1 cellular context compared by ENCODE assay signal in the genomic region with DNA sequence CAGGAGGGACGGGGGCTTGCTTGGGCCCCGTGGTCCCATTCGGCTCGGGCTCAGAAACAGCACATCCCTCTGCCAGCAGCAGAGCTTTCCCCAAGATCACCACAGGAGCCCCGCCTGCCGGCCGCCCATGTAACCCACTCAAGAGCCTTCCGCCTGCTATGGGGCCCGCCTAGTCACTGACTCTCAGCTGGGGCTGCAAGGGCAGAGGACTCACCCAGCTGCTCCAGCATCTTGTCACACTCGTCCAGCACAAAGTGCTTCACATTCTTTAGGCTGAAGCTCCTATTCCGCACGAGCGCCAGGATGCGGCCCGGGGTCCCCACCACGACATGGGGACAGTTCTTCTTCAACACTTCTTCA.
TF ChIP-seq lines count a peak whose summit lies in the region.

No MANE protein-coding gene starts in this region.

TF ChIP-seq in GM23338, 12 proteins besides CTCF, POLR2A, EP300 and RAD21 (continued from another document):
- TF ChIP-seq, protein P1, sequence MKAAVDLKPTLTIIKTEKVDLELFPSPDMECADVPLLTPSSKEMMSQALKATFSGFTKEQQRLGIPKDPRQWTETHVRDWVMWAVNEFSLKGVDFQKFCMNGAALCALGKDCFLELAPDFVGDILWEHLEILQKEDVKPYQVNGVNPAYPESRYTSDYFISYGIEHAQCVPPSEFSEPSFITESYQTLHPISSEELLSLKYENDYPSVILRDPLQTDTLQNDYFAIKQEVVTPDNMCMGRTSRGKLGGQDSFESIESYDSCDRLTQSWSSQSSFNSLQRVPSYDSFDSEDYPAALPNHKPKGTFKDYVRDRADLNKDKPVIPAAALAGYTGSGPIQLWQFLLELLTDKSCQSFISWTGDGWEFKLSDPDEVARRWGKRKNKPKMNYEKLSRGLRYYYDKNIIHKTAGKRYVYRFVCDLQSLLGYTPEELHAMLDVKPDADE (IDR thresholded peaks at IDR 0.05), result no peak
- TF ChIP-seq EZH2 (IDR thresholded peaks at IDR 0.05; ENCODE audit: low read depth, unreplicated experiment), result no peak
- TF ChIP-seq, protein P2, sequence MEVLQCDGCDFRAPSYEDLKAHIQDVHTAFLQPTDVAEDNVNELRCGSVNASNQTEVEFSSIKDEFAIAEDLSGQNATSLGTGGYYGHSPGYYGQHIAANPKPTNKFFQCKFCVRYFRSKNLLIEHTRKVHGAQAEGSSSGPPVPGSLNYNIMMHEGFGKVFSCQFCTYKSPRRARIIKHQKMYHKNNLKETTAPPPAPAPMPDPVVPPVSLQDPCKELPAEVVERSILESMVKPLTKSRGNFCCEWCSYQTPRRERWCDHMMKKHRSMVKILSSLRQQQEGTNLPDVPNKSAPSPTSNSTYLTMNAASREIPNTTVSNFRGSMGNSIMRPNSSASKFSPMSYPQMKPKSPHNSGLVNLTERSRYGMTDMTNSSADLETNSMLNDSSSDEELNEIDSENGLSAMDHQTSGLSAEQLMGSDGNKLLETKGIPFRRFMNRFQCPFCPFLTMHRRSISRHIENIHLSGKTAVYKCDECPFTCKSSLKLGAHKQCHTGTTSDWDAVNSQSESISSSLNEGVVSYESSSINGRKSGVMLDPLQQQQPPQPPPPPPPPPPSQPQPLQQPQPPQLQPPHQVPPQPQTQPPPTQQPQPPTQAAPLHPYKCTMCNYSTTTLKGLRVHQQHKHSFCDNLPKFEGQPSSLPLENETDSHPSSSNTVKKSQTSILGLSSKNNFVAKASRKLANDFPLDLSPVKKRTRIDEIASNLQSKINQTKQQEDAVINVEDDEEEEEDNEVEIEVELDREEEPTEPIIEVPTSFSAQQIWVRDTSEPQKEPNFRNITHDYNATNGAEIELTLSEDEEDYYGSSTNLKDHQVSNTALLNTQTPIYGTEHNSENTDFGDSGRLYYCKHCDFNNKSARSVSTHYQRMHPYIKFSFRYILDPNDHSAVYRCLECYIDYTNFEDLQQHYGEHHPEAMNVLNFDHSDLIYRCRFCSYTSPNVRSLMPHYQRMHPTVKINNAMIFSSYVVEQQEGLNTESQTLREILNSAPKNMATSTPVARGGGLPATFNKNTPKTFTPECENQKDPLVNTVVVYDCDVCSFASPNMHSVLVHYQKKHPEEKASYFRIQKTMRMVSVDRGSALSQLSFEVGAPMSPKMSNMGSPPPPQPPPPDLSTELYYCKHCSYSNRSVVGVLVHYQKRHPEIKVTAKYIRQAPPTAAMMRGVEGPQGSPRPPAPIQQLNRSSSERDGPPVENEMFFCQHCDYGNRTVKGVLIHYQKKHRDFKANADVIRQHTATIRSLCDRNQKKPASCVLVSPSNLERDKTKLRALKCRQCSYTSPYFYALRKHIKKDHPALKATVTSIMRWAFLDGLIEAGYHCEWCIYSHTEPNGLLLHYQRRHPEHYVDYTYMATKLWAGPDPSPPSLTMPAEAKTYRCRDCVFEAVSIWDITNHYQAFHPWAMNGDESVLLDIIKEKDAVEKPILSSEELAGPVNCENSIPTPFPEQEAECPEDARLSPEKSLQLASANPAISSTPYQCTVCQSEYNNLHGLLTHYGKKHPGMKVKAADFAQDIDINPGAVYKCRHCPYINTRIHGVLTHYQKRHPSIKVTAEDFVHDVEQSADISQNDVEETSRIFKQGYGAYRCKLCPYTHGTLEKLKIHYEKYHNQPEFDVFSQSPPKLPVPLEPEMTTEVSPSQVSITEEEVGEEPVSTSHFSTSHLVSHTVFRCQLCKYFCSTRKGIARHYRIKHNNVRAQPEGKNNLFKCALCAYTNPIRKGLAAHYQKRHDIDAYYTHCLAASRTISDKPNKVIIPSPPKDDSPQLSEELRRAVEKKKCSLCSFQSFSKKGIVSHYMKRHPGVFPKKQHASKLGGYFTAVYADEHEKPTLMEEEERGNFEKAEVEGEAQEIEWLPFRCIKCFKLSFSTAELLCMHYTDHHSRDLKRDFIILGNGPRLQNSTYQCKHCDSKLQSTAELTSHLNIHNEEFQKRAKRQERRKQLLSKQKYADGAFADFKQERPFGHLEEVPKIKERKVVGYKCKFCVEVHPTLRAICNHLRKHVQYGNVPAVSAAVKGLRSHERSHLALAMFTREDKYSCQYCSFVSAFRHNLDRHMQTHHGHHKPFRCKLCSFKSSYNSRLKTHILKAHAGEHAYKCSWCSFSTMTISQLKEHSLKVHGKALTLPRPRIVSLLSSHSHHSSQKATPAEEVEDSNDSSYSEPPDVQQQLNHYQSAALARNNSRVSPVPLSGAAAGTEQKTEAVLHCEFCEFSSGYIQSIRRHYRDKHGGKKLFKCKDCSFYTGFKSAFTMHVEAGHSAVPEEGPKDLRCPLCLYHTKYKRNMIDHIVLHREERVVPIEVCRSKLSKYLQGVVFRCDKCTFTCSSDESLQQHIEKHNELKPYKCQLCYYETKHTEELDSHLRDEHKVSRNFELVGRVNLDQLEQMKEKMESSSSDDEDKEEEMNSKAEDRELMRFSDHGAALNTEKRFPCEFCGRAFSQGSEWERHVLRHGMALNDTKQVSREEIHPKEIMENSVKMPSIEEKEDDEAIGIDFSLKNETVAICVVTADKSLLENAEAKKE (CRISPR knock-in tag; IDR thresholded peaks at IDR 0.05), result no peak
- no peak for TF ChIP-seq NANOG (IDR thresholded peaks at IDR 0.05; ENCODE audit: borderline replicate concordance)
- TF ChIP-seq POLR2AphosphoS5 (IDR thresholded peaks at IDR 0.05; ENCODE audit: low read depth), result no peak
